1 cellular context compared by ENCODE assay signal in the genomic region with DNA sequence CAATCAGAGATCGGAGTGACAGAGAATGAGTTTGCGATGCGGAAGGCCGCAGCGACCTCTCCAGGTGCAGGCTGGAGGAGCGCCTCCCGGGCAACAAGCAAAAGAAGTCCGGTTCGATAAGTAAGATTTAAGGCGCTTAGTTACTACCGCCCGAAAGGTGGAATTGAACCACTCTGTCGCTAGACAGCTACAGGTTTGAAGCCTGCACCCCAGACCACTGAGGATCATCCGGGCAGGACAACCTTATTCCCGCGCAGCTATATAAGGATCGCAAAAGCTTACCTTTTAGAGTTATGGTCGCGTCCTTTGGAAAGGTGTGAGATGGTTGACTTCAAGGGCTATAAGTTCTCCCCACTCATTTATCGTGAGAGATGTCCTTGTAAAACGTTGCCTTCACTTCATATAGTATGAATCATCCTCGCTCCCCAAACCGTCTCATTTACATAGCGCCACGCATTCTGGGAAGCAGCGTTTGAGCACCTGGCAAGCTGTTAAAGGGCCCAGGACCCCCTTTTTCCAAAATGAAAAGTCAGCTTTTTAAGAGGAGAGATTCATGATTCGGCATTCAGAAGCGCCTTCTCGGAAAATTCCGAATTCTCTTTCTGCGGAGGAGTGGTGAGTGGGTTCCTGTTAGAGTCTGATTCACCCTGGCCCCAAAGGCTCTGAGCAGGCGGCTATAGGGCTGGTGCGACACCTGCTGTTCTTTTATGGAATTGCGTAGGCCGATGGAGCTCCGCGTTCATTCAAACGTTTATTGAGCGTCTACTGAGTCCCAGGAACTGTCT.
TF ChIP-seq lines count a peak whose summit lies in the region.

No MANE protein-coding gene starts in this region.

TF ChIP-seq in K562, 482 proteins besides CTCF, POLR2A, EP300 and RAD21 (continued from another document and continues in another):
- TF ChIP-seq UBTF (IDR thresholded peaks at IDR 0.05; ENCODE audit: borderline replicate concordance in 1 of 2, low read depth in 2 of 2, low read length in 2 of 2) (peak in 1 of 2 experiments; percentile 94; a peak in 2 of 4 replicates), TFAP4 (CRISPR knock-in tag; IDR thresholded peaks at IDR 0.05; ENCODE audit: borderline replicate concordance) (peak; percentile 69), TEAD1 (CRISPR knock-in tag; IDR thresholded peaks at IDR 0.05) (peak; percentile 5 to 61; a peak in 3 of 4 replicates), POLR2AphosphoS5 (IDR thresholded peaks at IDR 0.05; ENCODE audit: control insufficient read depth, insufficient read depth, low read depth, low read length) (peak; percentile 65; the same call in 1 of the 2 replicates), RBM25 (IDR thresholded peaks at IDR 0.05; ENCODE audit: low read depth, low read length, severe bottlenecking) (peak; percentile 90), SMARCC2 (IDR thresholded peaks at IDR 0.05; ENCODE audit: low read depth) (no peak), TEAD4 (IDR thresholded peaks at IDR 0.05; ENCODE audit: low read length) (peak; percentile 92), TEAD4 (CRISPR knock-in tag; IDR thresholded peaks at IDR 0.05; ENCODE audit: borderline replicate concordance) (no peak), ZKSCAN8 (CRISPR knock-in tag; IDR thresholded peaks at IDR 0.05) (peak; percentile 80; the same call in 1 of the 2 replicates), SRF (CRISPR knock-in tag; IDR thresholded peaks at IDR 0.05) (peak in 1 of 2 experiments; percentile 68; a peak in 2 of 4 replicates), ARID2 (IDR thresholded peaks at IDR 0.05) (peak; percentile 83), ZNF778 (CRISPR knock-in tag; IDR thresholded peaks at IDR 0.05) (no peak), SNAPC5 (CRISPR knock-in tag; IDR thresholded peaks at IDR 0.05) (peak; percentile 99), C11orf30 (IDR thresholded peaks at IDR 0.05; ENCODE audit: low read depth) (peak; percentile 90), ID3 (CRISPR knock-in tag; IDR thresholded peaks at IDR 0.05) (no peak), ID3 (tag; IDR thresholded peaks at IDR 0.05) (peak; percentile 90), CSDE1 (IDR thresholded peaks at IDR 0.05) (peak in 1 of 2 experiments; percentile 18; a peak in 1 of 4 replicates), BRD4 (IDR thresholded peaks at IDR 0.05) (0 out of 2 replicates have a peak, but pooled peaks have one; percentile 47), ZSCAN29 (IDR thresholded peaks at IDR 0.05) (peak; percentile 64; the same call in 1 of the 2 replicates), MTA1 (IDR thresholded peaks at IDR 0.05; ENCODE audit: borderline replicate concordance) (peak; percentile 74; the same call in 1 of the 2 replicates), GATAD2A (IDR thresholded peaks at IDR 0.05) (peak; percentile 47; the same call in 1 of the 2 replicates), HDAC8 (tag; IDR thresholded peaks at IDR 0.05) (no peak), SIN3B (IDR thresholded peaks at IDR 0.05; ENCODE audit: low read depth) (0 out of 2 replicates have a peak, but pooled peaks have one; percentile 54), SREBF2 (CRISPR knock-in tag; IDR thresholded peaks at IDR 0.05) (no peak), NFE2 (IDR thresholded peaks at IDR 0.05; ENCODE audit: low read depth) (peak; percentile 20; the same call in 1 of the 2 replicates), TOE1 (IDR thresholded peaks at IDR 0.05; ENCODE audit: borderline replicate concordance) (peak; percentile 93), TOE1 (CRISPR knock-in tag; IDR thresholded peaks at IDR 0.05; ENCODE audit: borderline replicate concordance, low read depth) (no peak), RBM39 (optimal IDR thresholded peaks at IDR 0.05; ENCODE audit: low read depth, low read length) (no peak), FOXK1 (CRISPR knock-in tag; IDR thresholded peaks at IDR 0.05; ENCODE audit: borderline replicate concordance) (peak; percentile 69; the same call in 1 of the 2 replicates), ATF1 (CRISPR knock-in tag; IDR thresholded peaks at IDR 0.05) (no peak), ATF1 (tag; IDR thresholded peaks at IDR 0.05) (peak; percentile 84), POLR2H (tag; IDR thresholded peaks at IDR 0.05; ENCODE audit: low read depth) (peak; percentile 99), BACH1 (tag; IDR thresholded peaks at IDR 0.05) (peak; percentile 69; the same call in 1 of the 2 replicates), NFATC3 (IDR thresholded peaks at IDR 0.05) (peak; percentile 19; the same call in 1 of the 2 replicates), MYNN (IDR thresholded peaks at IDR 0.05) (peak; percentile 99), MYNN (CRISPR knock-in tag; IDR thresholded peaks at IDR 0.05) (peak; percentile 99), SREBF1 (IDR thresholded peaks at IDR 0.05; ENCODE audit: borderline replicate concordance, low read depth, low read length) (peak; percentile 53; the same call in 1 of the 2 replicates), NCOR1 (IDR thresholded peaks at IDR 0.05) (peak; percentile 43), FOXK2 (conservative IDR thresholded peaks at IDR 0.05 in 1 of 2, IDR thresholded peaks at IDR 0.05 in 1 of 2; ENCODE audit: low read depth in 2 of 2) (peak; percentile 57 to 85; a peak in 2 of 4 replicates), ARID1B (IDR thresholded peaks at IDR 0.05) (0 out of 2 replicates have a peak, but pooled peaks have one; percentile 6), ZC3H4 (CRISPR knock-in tag; IDR thresholded peaks at IDR 0.05; ENCODE audit: borderline replicate concordance) (no peak), NEUROD1 (IDR thresholded peaks at IDR 0.05; ENCODE audit: borderline replicate concordance, low read depth, low read length, partially characterized antibody) (peak; percentile 49), BCOR (IDR thresholded peaks at IDR 0.05) (peak; percentile 80; the same call in 1 of the 2 replicates), BCLAF1 (IDR thresholded peaks at IDR 0.05; ENCODE audit: borderline replicate concordance in 1 of 2, control insufficient read depth in 1 of 2, low read depth in 2 of 2, low read length in 1 of 2) (peak in 1 of 2 experiments; percentile 86; a peak in 2 of 4 replicates), CAMTA2 (CRISPR knock-in tag; conservative IDR thresholded peaks at IDR 0.05) (no peak), HMBOX1 (IDR thresholded peaks at IDR 0.05) (peak; percentile 97), ZNF764 (CRISPR knock-in tag; IDR thresholded peaks at IDR 0.05; ENCODE audit: low read depth) (peak; percentile 69; the same call in 1 of the 2 replicates), ZNF384 (IDR thresholded peaks at IDR 0.05; ENCODE audit: low read depth, low read length) (peak; percentile 58; the same call in 1 of the 2 replicates), EP400 (IDR thresholded peaks at IDR 0.05) (peak; percentile 63), ZEB2 (IDR thresholded peaks at IDR 0.05) (0 out of 2 replicates have a peak, but pooled peaks have one; percentile 69), EGR1 (conservative IDR thresholded peaks at IDR 0.05) (peak; percentile 76), RB1 (IDR thresholded peaks at IDR 0.05; ENCODE audit: low read depth) (peak; percentile 82)
- TF ChIP-seq, protein P1, sequence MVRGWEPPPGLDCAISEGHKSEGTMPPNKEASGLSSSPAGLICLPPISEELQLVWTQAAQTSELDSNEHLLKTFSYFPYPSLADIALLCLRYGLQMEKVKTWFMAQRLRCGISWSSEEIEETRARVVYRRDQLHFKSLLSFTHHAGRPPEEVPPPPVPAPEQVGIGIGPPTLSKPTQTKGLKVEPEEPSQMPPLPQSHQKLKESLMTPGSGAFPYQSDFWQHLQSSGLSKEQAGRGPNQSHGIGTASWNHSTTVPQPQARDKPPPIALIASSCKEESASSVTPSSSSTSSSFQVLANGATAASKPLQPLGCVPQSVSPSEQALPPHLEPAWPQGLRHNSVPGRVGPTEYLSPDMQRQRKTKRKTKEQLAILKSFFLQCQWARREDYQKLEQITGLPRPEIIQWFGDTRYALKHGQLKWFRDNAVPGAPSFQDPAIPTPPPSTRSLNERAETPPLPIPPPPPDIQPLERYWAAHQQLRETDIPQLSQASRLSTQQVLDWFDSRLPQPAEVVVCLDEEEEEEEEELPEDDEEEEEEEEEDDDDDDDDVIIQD (CRISPR knock-in tag; IDR thresholded peaks at IDR 0.05): no peak
- TF ChIP-seq, protein P2, sequence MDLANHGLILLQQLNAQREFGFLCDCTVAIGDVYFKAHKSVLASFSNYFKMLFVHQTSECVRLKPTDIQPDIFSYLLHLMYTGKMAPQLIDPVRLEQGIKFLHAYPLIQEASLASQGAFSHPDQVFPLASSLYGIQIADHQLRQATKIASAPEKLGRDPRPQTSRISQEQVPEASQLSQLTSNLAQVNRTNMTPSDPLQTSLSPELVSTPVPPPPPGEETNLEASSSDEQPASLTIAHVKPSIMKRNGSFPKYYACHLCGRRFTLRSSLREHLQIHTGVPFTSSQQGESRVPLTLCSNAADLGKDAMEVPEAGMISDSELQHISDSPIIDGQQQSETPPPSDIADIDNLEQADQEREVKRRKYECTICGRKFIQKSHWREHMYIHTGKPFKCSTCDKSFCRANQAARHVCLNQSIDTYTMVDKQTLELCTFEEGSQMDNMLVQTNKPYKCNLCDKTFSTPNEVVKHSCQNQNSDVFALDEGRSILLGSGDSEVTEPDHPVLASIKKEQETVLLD (IDR thresholded peaks at IDR 0.05): peak; percentile 15; the same call in 1 of the 2 replicates
- TF ChIP-seq, protein P3, sequence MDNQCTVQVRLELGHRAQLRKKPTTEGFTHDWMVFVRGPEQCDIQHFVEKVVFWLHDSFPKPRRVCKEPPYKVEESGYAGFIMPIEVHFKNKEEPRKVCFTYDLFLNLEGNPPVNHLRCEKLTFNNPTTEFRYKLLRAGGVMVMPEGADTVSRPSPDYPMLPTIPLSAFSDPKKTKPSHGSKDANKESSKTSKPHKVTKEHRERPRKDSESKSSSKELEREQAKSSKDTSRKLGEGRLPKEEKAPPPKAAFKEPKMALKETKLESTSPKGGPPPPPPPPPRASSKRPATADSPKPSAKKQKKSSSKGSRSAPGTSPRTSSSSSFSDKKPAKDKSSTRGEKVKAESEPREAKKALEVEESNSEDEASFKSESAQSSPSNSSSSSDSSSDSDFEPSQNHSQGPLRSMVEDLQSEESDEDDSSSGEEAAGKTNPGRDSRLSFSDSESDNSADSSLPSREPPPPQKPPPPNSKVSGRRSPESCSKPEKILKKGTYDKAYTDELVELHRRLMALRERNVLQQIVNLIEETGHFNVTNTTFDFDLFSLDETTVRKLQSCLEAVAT (IDR thresholded peaks at IDR 0.05): 0 out of 4 replicates have a peak, but pooled peaks of 1 of the 2 experiments have one; percentile 2
